ENCODE assay signal across 22 cellular contexts in the genomic region with DNA sequence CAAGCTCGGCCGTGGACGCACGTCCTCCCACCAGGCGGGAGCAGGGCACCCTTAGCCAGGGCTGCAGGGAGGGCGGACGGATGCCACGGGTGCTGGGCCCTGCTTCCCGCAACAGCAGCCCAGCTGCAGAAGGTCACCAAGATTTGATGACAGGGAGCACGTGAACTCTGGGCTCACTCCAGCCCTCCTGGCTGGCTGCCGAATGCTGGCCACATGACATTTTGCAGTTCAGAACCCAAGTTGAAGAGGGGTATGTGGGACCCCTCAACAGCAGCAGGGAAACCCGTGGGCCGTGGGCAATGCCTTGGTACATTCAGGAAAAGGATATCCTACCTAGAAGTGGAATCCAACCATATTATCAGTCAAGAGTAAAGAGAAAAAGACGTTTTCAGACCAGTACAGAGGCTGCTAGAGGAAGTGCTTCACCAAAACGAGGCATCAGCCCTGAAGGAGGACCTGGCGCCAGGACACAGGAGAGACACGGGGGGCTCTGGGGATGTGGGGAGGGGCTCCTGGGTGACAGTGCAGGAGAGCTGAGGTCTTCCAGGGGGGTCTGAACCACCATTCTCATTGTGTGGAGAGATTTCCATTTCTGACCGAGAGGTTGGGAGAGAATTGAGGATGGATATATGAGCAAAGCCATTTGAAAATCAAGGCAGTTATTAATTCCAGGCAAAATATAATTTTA.
DNase-seq lines count a peak whose midpoint lies in the region; ATAC-seq and TF ChIP-seq lines count a peak whose summit lies in the region.
"Had no signal": no experiment of that assay in that cellular context is flagged by ENCODE, and none has a peak within 500 bp of the region (broad histone marks: within the 10 kb centered on the region; RNA-seq: fewer than 3 reads in every experiment).

No MANE protein-coding gene starts in this region.

- H3K4me1 ChIP-seq in right atrium auricular region (peaks cover 0 to 35% of the 10 kb centered on the region in 2 donors), neuronal stem cell (ENCODE audit: control insufficient read depth in 2 of 2, insufficient read depth in 1 of 2, low read depth in 1 of 2, low read length in 2 of 2) (peaks cover 7 to 11% of the 10 kb centered on the region in 2 donors), upper lobe of right lung (peaks cover 10% of the 10 kb centered on the region), esophagus muscularis mucosa (peaks cover 16 to 32% (median 27%) of the 10 kb centered on the region in 4 donors)

- no peak overlapping the region for H3K27ac Mint-ChIP-seq in glutamatergic neuron (ENCODE audit: unreplicated experiment)
- H3K27ac Mint-ChIP-seq: activated naive CD4-positive, alpha-beta T cell treated with anti-CD3 and anti-CD28 coated beads, Interleukin-2, amount 50 U/mL, for 24 hours; activated T-helper 1 cell treated with anti-CD3 and anti-CD28 coated beads, Interleukin-12 subunit alpha, Interleukin-12 subunit beta, Interleukin-2, Interleukin-4 antibody, amounts not matched to agents 30 ng/mL and 10 ng/mL and 1 ng/mL, durations not matched to agents 14 hours and 24 hours and 36 hours; CD8-positive, alpha-beta memory T cell; naive B cell; stimulated activated naive CD8-positive, alpha-beta T cell treated with anti-CD3 and anti-CD28 coated beads, Interleukin-15, amount 100 ng/mL, for 72 hours had no signal

- no peak overlapping the region for H3K18ac ChIP-seq in neuronal stem cell (ENCODE audit: low read length)

- H3K79me1 ChIP-seq in neuronal stem cell (ENCODE audit: low read depth, low read length) = no peaks in the 10 kb centered on the region

- intact Hi-C loops in cardiac septum (cut with DNase I) = no loop called here
- intact Hi-C loops in upper lobe of right lung (cut with DNase I) = no loop called here
- intact Hi-C loops in esophagus muscularis mucosa (cut with DNase I) = no loop called here

- H2AFZ ChIP-seq in neuronal stem cell (ENCODE audit: low read length) = no peak overlapping the region

- DNase-seq in cardiac septum (ENCODE audit: low spot score) (peak; percentile 65), right atrium auricular region (ENCODE audit: low spot score) (no peak), glutamatergic neuron (peak; percentile 2), neuronal stem cell (ENCODE audit: low spot score) (no peak), upper lobe of right lung (peak; percentile 57), esophagus muscularis mucosa (ENCODE audit: extremely low spot score) (no peak), NCI-H1417 (lab: John Stamatoyannopoulos, UW) (no peak)
- DNase-seq: activated CD4-positive, alpha-beta T cell treated with anti-CD3 and anti-CD28 coated beads, Interleukin-2, amount 50 U/mL, for 1 hour; effector CD4-positive, alpha-beta T cell; midbrain; MM.1S; naive B cell; NCI-H2029; NCI-H748 treated with DMSO at 0.1 percent for 48 hours; occipital lobe; stimulated activated CD8-positive, alpha-beta memory T cell treated with anti-CD3 and anti-CD28 coated beads, Interleukin-4, amount 100 ng/mL, for 48 hours had no signal

- no peak overlapping the region for H3K4me2 ChIP-seq in neuronal stem cell (ENCODE audit: insufficient read depth, low read length, poor library complexity, severe bottlenecking)

- TF ChIP-seq POLR2A in esophagus muscularis mucosa (IDR thresholded peaks at IDR 0.05; ENCODE audit: low read depth) = no peak

- H3K27me3 ChIP-seq in right atrium auricular region = no peaks in the 10 kb centered on the region
- H3K27me3 ChIP-seq in neuronal stem cell (ENCODE audit: control insufficient read depth in 3 of 3, insufficient read depth in 3 of 3, low read depth in 1 of 3, low read length in 3 of 3) = no peaks in the 10 kb centered on the region
- peaks cover 8% of the 10 kb centered on the region for H3K27me3 ChIP-seq in upper lobe of right lung
- no peaks in the 10 kb centered on the region for H3K27me3 ChIP-seq in esophagus muscularis mucosa
- H3K27me3 ChIP-seq: breast epithelium had no signal

- H2AK5ac ChIP-seq in neuronal stem cell (ENCODE audit: low read depth, low read length) = peak overlapping the region; percentile 10

- H3K9ac ChIP-seq in neuronal stem cell (ENCODE audit: low read depth, low read length, poor library complexity) = no peak overlapping the region

- no peak overlapping the region for H2BK120ac ChIP-seq in neuronal stem cell (ENCODE audit: low read depth, low read length)

- H3K4me3 ChIP-seq in right atrium auricular region (no peak overlapping the region), neuronal stem cell (ENCODE audit: low read length in 2 of 2) (peak overlapping the region in 1 of 2 donors; percentile 21), upper lobe of right lung (no peak overlapping the region), esophagus muscularis mucosa (no peak overlapping the region)
- H3K4me3 ChIP-seq: breast epithelium, thoracic aorta had no signal

- H3K9me3 ChIP-seq in right atrium auricular region (peaks cover 0 to 22% of the 10 kb centered on the region in 2 donors), neuronal stem cell (replicated peaks in 1 of 2; ENCODE audit: control insufficient read depth in 2 of 2, insufficient read depth in 1 of 2, low read depth in 1 of 2, low read length in 2 of 2) (peaks cover 10 to 14% of the 10 kb centered on the region in 2 donors), upper lobe of right lung (peaks cover 11% of the 10 kb centered on the region), esophagus muscularis mucosa (peaks cover 0 to 24% (median 19%) of the 10 kb centered on the region in 4 donors)

- WGBS in neuronal stem cell (ENCODE audit: extremely low coverage in 2 of 2, insufficient read length in 2 of 2, insufficient replicate concordance in 1 of 2), 2 donors = no CpG with 5 or more reads among the region's 18 CpGs
- 88% methylated on average over 7 of the region's 18 CpGs for WGBS in esophagus muscularis mucosa

- H3K4me3 Mint-ChIP-seq in glutamatergic neuron (ENCODE audit: unreplicated experiment) = no peak overlapping the region
- H3K4me3 Mint-ChIP-seq: activated naive CD4-positive, alpha-beta T cell treated with anti-CD3 and anti-CD28 coated beads, Interleukin-2, amount 50 U/mL, for 24 hours; activated T-helper 1 cell treated with anti-CD3 and anti-CD28 coated beads, Interleukin-12 subunit alpha, Interleukin-12 subunit beta, Interleukin-2, Interleukin-4 antibody, amounts not matched to agents 30 ng/mL and 10 ng/mL and 1 ng/mL, durations not matched to agents 14 hours and 24 hours and 36 hours; CD8-positive, alpha-beta memory T cell; stimulated activated naive CD8-positive, alpha-beta T cell treated with anti-CD3 and anti-CD28 coated beads, Interleukin-15, amount 100 ng/mL, for 72 hours had no signal

- H3K27ac ChIP-seq in right atrium auricular region (no peak overlapping the region), neuronal stem cell (replicated peaks; ENCODE audit: low read length) (no peak overlapping the region), upper lobe of right lung (no peak overlapping the region), esophagus muscularis mucosa (replicated peaks in 1 of 4) (no peak overlapping the region)
- H3K27ac ChIP-seq: breast epithelium, thoracic aorta had no signal

- peaks cover 11% of the 10 kb centered on the region for H3K9me3 Mint-ChIP-seq in glutamatergic neuron (ENCODE audit: unreplicated experiment)
- H3K9me3 Mint-ChIP-seq: activated naive CD4-positive, alpha-beta T cell treated with anti-CD3 and anti-CD28 coated beads, Interleukin-2, amount 50 U/mL, for 24 hours had no signal

- no peak for TF ChIP-seq CTCF in right atrium auricular region (IDR thresholded peaks at IDR 0.05)
- no peak for TF ChIP-seq CTCF in glutamatergic neuron (IDR thresholded peaks at IDR 0.05; ENCODE audit: partially characterized antibody, unreplicated experiment)
- no peak for TF ChIP-seq CTCF in upper lobe of right lung (IDR thresholded peaks at IDR 0.05)
- TF ChIP-seq CTCF in esophagus muscularis mucosa (IDR thresholded peaks at IDR 0.05) = no peak

- no peak for ATAC-seq in upper lobe of right lung
- ATAC-seq: stimulated activated naive CD8-positive, alpha-beta T cell treated with anti-CD3 and anti-CD28 coated beads, Interleukin-15, amount 100 ng/mL, for 72 hours had no signal

- no peak overlapping the region for H2BK5ac ChIP-seq in neuronal stem cell (ENCODE audit: low read length)

- no peaks in the 10 kb centered on the region for H3K36me3 ChIP-seq in right atrium auricular region
- H3K36me3 ChIP-seq in neuronal stem cell (replicated peaks in 1 of 2; ENCODE audit: control insufficient read depth in 2 of 2, insufficient read depth in 2 of 2, low read length in 2 of 2) = no peaks in the 10 kb centered on the region
- H3K36me3 ChIP-seq in upper lobe of right lung = no peaks in the 10 kb centered on the region
- no peaks in the 10 kb centered on the region for H3K36me3 ChIP-seq in esophagus muscularis mucosa
- H3K36me3 ChIP-seq: breast epithelium, thoracic aorta had no signal

- peaks cover 2% of the 10 kb centered on the region for H3K27me3 Mint-ChIP-seq in glutamatergic neuron (ENCODE audit: unreplicated experiment)
- H3K27me3 Mint-ChIP-seq: activated naive CD4-positive, alpha-beta T cell treated with anti-CD3 and anti-CD28 coated beads, Interleukin-2, amount 50 U/mL, for 24 hours; stimulated activated naive CD8-positive, alpha-beta T cell treated with anti-CD3 and anti-CD28 coated beads, Interleukin-15, amount 100 ng/mL, for 72 hours had no signal

- H3K36me3 Mint-ChIP-seq in glutamatergic neuron (ENCODE audit: unreplicated experiment) = peaks cover 18% of the 10 kb centered on the region
- H3K36me3 Mint-ChIP-seq: activated naive CD4-positive, alpha-beta T cell treated with anti-CD3 and anti-CD28 coated beads, Interleukin-2, amount 50 U/mL, for 24 hours had no signal

- H3K4me1 Mint-ChIP-seq in glutamatergic neuron (ENCODE audit: low read depth, unreplicated experiment) = peaks cover 6% of the 10 kb centered on the region
- H3K4me1 Mint-ChIP-seq: activated naive CD4-positive, alpha-beta T cell treated with anti-CD3 and anti-CD28 coated beads, Interleukin-2, amount 50 U/mL, for 24 hours had no signal

- H2BK12ac ChIP-seq in neuronal stem cell (ENCODE audit: low read length) = no peak overlapping the region

- H3K4ac ChIP-seq in neuronal stem cell (ENCODE audit: low read length) = no peak overlapping the region

- no peak overlapping the region for H4K91ac ChIP-seq in neuronal stem cell (ENCODE audit: low read depth, low read length, poor library complexity)

- H3K23ac ChIP-seq in neuronal stem cell (ENCODE audit: low read depth, low read length, poor library complexity) = no peak overlapping the region

- TF ChIP-seq EP300 in esophagus muscularis mucosa (IDR thresholded peaks at IDR 0.05) = no peak

- H2BK15ac ChIP-seq in neuronal stem cell (ENCODE audit: low read length) = no peak overlapping the region

- H3K14ac ChIP-seq in neuronal stem cell (ENCODE audit: low read length) = no peak overlapping the region

- H4K8ac ChIP-seq in neuronal stem cell (ENCODE audit: low read depth, low read length) = no peak overlapping the region

Comparison
In these comparisons a context has a peak if more than half of its experiments do, and no peak if none do; other contexts are left out.
1. DNase-seq: peak in cardiac septum (single experiment), glutamatergic neuron (single experiment) and upper lobe of right lung (single experiment); none in right atrium auricular region (single experiment), neuronal stem cell (single experiment), esophagus muscularis mucosa (single experiment) and NCI-H1417 (0 of 3).